10 cellular contexts compared by ENCODE assay signal in the genomic region with DNA sequence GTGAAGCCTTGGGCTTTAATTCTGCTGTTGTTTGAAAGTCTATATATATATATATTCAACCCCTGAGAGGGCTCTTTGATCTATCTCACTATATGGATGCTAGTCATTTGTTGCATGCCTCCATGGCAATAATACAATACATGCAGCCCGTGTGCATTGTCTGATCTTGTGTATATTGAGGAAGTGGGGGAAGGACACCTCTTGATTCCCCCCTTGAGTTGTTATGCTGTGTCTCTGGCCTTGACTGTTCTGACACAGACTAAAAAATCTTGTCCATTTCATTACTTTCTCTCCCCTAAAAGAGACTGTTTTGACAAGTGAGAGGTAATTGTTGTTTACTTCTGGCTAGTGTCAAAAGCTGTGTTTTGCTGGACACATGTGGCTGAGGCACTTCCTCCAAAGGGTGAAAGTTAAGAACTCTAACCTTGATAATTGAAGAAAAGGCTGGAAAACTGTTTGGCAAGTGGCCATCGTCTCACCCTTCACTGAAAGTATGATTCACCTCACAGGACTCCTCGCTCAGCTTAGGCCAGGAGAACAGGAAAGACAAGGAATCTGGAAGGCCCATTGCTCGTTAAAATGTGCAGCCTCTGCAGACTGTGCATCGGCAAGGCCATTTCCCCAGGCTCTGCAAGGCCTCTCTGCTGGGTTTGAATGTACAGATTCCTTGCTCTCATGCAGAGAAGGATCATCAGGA.
DNase-seq lines count a peak whose midpoint lies in the region; ATAC-seq and TF ChIP-seq lines count a peak whose summit lies in the region.
"Had no signal": no experiment of that assay in that cellular context is flagged by ENCODE, and none has a peak within 500 bp of the region (broad histone marks: within the 10 kb centered on the region; RNA-seq: fewer than 3 reads in every experiment).

No MANE protein-coding gene starts in this region.

- peak; percentile 93 for ATAC-seq in IMR-90 (ENCODE audit: low read depth)
- no peak for ATAC-seq in HG02840 (IDR thresholded peaks at IDR 0.05; ENCODE audit: low FRiP score, unreplicated experiment)

- H3K56ac ChIP-seq in IMR-90 (ENCODE audit: extremely low read depth, insufficient read depth, low read length) = no peak overlapping the region

- H3K23ac ChIP-seq in IMR-90 (ENCODE audit: low read depth, low read length) (0 out of 2 replicates have a peak overlapping the region, but pooled peaks have one; percentile 13), mesenchymal stem cell (ENCODE audit: low read length in 2 of 2) (no peak overlapping the region)

- peak overlapping the region; percentile 1; the same call in 1 of the 2 replicates for H4K5ac ChIP-seq in IMR-90 (ENCODE audit: low read depth, low read length)

- H3K36me3 ChIP-seq in IMR-90 (ENCODE audit: control insufficient read depth, insufficient read depth, low read length) (no peaks in the 10 kb centered on the region), mesenchymal stem cell (ENCODE audit: control insufficient read depth in 1 of 2, insufficient read depth in 2 of 2, low read depth in 1 of 2, low read length in 2 of 2) (no peaks in the 10 kb centered on the region)
- H3K36me3 ChIP-seq: BLaER1 treated with 17β-estradiol and CSF1 and Interleukin-3, amounts not matched to agents 10 nM and 100 nM had no signal

- H2BK120ac ChIP-seq in IMR-90 (ENCODE audit: low read depth, low read length) (peak overlapping the region; percentile 73), mesenchymal stem cell (ENCODE audit: low read depth, low read length) (no peak overlapping the region)

- H4K20me1 ChIP-seq in IMR-90 (ENCODE audit: insufficient read depth, low read length) = no peaks in the 10 kb centered on the region
- H4K20me1 ChIP-seq: BLaER1 treated with 17β-estradiol and CSF1 and Interleukin-3, amounts not matched to agents 10 nM and 100 nM had no signal

- H2BK12ac ChIP-seq in mesenchymal stem cell (ENCODE audit: low read length in 2 of 2) = no peak overlapping the region

- H3K4me2 ChIP-seq in IMR-90 (ENCODE audit: low read depth, low read length) = no peak overlapping the region
- H3K4me2 ChIP-seq in mesenchymal stem cell (ENCODE audit: low read length, poor library complexity, severe bottlenecking) = no peak overlapping the region
- H3K4me2 ChIP-seq: BLaER1 treated with 17β-estradiol and CSF1 and Interleukin-3, amounts not matched to agents 10 nM and 100 nM had no signal

- peak overlapping the region; percentile 75; the same call in 1 of the 3 replicates for H2BK15ac ChIP-seq in IMR-90 (ENCODE audit: low read depth, low read length)
- no peak overlapping the region for H2BK15ac ChIP-seq in mesenchymal stem cell (ENCODE audit: low read depth, poor library complexity, severe bottlenecking)

- dilution Hi-C loops in IMR-90 (cut with HindIII; ENCODE audit: low sequenced_read_pairs, unreplicated experiment) = no loop called here

- POLR2A ChIA-PET in IMR-90 (lab: Charles Lee; ENCODE audit: unreplicated experiment) = no interaction called here

- peak overlapping the region; percentile 10; the same call in 1 of the 2 replicates for H3K18ac ChIP-seq in IMR-90 (ENCODE audit: low read depth, low read length)
- no peak overlapping the region for H3K18ac ChIP-seq in mesenchymal stem cell (ENCODE audit: low read depth in 1 of 2, low read length in 2 of 2)

- TF ChIP-seq CTCF in IMR-90 (conservative IDR thresholded peaks at IDR 0.05; ENCODE audit: low read depth, low read length) (no peak), cardiac fibroblast (IDR thresholded peaks at IDR 0.05; ENCODE audit: low read depth, low read length) (no peak)

- WGBS in IMR-90 (ENCODE audit: extremely low coverage in 2 of 2, insufficient read length in 1 of 2), 2 experiments = no CpG with 5 or more reads among the region's 5 CpGs
- WGBS in mesenchymal stem cell = 0% methylated on average over 4 of the region's 5 CpGs

- no TSS peak for BruUV-seq in IMR-90 (replicated peaks; lab: Mats Ljungman, UMichigan)

- peak overlapping the region; percentile 74 for H2BK20ac ChIP-seq in IMR-90 (ENCODE audit: low read depth, low read length)

- H3K9ac ChIP-seq in IMR-90 (ENCODE audit: low read depth, low read length) = no peak overlapping the region
- no peak overlapping the region for H3K9ac ChIP-seq in mesenchymal stem cell (ENCODE audit: low read length)
- H3K9ac ChIP-seq: BLaER1 treated with 17β-estradiol and CSF1 and Interleukin-3, amounts not matched to agents 10 nM and 100 nM had no signal

- intact Hi-C loops in IMR-90 (cut with micrococcal nuclease) = no loop called here

- H3K27me3 ChIP-seq in IMR-90 (ENCODE audit: control insufficient read depth, insufficient read depth, low read length) (no peaks in the 10 kb centered on the region), mesenchymal stem cell (ENCODE audit: control insufficient read depth in 1 of 2, insufficient read depth in 1 of 2, low read length in 2 of 2) (no peaks in the 10 kb centered on the region)
- H3K27me3 ChIP-seq: BLaER1 treated with 17β-estradiol and CSF1 and Interleukin-3, amounts not matched to agents 10 nM and 100 nM had no signal

- H2AK5ac ChIP-seq in IMR-90 (ENCODE audit: low read depth, low read length) = peak overlapping the region; percentile 73; the same call in 1 of the 2 replicates
- H2AK5ac ChIP-seq in mesenchymal stem cell (ENCODE audit: low read length, severe bottlenecking) = peak overlapping the region; percentile 3

- H4K91ac ChIP-seq in IMR-90 (ENCODE audit: insufficient read depth, low read depth, low read length) (no peak overlapping the region), mesenchymal stem cell (ENCODE audit: low read length) (no peak overlapping the region)

- no peak for TF ChIP-seq RAD21 in IMR-90 (IDR thresholded peaks at IDR 0.05; ENCODE audit: low read length)

- H2AFZ ChIP-seq in IMR-90 (replicated peaks; ENCODE audit: low read length, poor library complexity) = peak overlapping the region; percentile 10
- H2AFZ ChIP-seq in mesenchymal stem cell (ENCODE audit: low read depth, low read length) = no peak overlapping the region

- CTCF ChIA-PET in IMR-90 (lab: Yijun Ruan, JAX) = no interaction called here

- H3K27ac ChIP-seq in IMR-90 (ENCODE audit: insufficient read depth, low read length) (no peak overlapping the region), mesenchymal stem cell (ENCODE audit: low read length, poor library complexity, severe bottlenecking) (peak overlapping the region; percentile 67)
- H3K27ac ChIP-seq: BLaER1 treated with 17β-estradiol and CSF1 and Interleukin-3, amounts not matched to agents 10 nM and 100 nM had no signal

- in situ Hi-C loops in IMR-90 (cut with MboI; ENCODE audit: low sequenced_read_pairs) = no loop called here

- H2BK5ac ChIP-seq in IMR-90 (ENCODE audit: low read depth, low read length, poor library complexity, severe bottlenecking) (peak overlapping the region; percentile 56), mesenchymal stem cell (ENCODE audit: low read depth, low read length, poor library complexity, severe bottlenecking) (peak overlapping the region; percentile 58)

- H3K9me3 ChIP-seq in IMR-90 (ENCODE audit: control insufficient read depth, insufficient read depth, low read length) (no peaks in the 10 kb centered on the region), mesenchymal stem cell (ENCODE audit: control insufficient read depth, low read length) (no peaks in the 10 kb centered on the region)
- H3K9me3 ChIP-seq: BLaER1 treated with 17β-estradiol and CSF1 and Interleukin-3, amounts not matched to agents 10 nM and 100 nM had no signal

- H3K4me1 ChIP-seq in IMR-90 (ENCODE audit: control insufficient read depth, insufficient read depth, low read length) (peaks cover 6% of the 10 kb centered on the region; the same call in 1 of the 2 replicates), mesenchymal stem cell (ENCODE audit: control insufficient read depth, insufficient read depth, low read depth, low read length) (no peaks in the 10 kb centered on the region)
- H3K4me1 ChIP-seq: BLaER1 treated with 17β-estradiol and CSF1 and Interleukin-3, amounts not matched to agents 10 nM and 100 nM had no signal

- H3K4me3 ChIP-seq in IMR-90 (ENCODE audit: insufficient read depth, low read depth, low read length) (no peak overlapping the region), cardiac fibroblast (replicated peaks in 1 of 2; ENCODE audit: low read depth in 2 of 2, low read length in 2 of 2) (no peak overlapping the region), mesenchymal stem cell (ENCODE audit: insufficient read depth in 1 of 2, low read depth in 1 of 2, low read length in 2 of 2) (no peak overlapping the region)
- H3K4me3 ChIP-seq: BLaER1 treated with 17β-estradiol and CSF1 and Interleukin-3, amounts not matched to agents 10 nM and 100 nM had no signal

- no peak overlapping the region for H2AK9ac ChIP-seq in IMR-90 (replicated peaks; ENCODE audit: low read depth, low read length, poor library complexity)

- H3K4ac ChIP-seq in IMR-90 (ENCODE audit: low read depth, low read length) (peak overlapping the region; percentile 74; the same call in 1 of the 2 replicates), mesenchymal stem cell (ENCODE audit: low read depth in 1 of 2, low read length in 2 of 2) (no peak overlapping the region)

- H3K79me1 ChIP-seq in IMR-90 (ENCODE audit: low read depth in 1 of 2, low read length in 2 of 2) (no peaks in the 10 kb centered on the region), mesenchymal stem cell (replicated peaks; ENCODE audit: low read length, poor library complexity, severe bottlenecking) (no peaks in the 10 kb centered on the region)

- TF ChIP-seq POLR2A in IMR-90 (IDR thresholded peaks at IDR 0.05; ENCODE audit: low read depth, low read length) = no peak

- peak; percentile 53 for DNase-seq in AG08395 (ENCODE audit: low spot score)
- DNase-seq in IMR-90 = peak; percentile 83
- peak; percentile 78 for DNase-seq in cardiac fibroblast (ENCODE audit: low read depth in 2 of 2)
- DNase-seq in mesenchymal stem cell = peak; percentile 83
- no peak for DNase-seq in midbrain (lab: John Stamatoyannopoulos, UW)
- no peak for DNase-seq in stimulated activated CD4-positive, alpha-beta T cell treated with anti-CD3 and anti-CD28 coated beads, Interleukin-1b, Interleukin-23, amount 100 ng/mL, for 48 hours
- no peak for DNase-seq in COR-L47 (lab: John Stamatoyannopoulos, UW)
- DNase-seq: activated effector memory CD4-positive, alpha-beta T cell treated with Interleukin-2 at 50 U/mL for 16 hours had no signal

- H4K8ac ChIP-seq in IMR-90 (ENCODE audit: low read depth in 2 of 2, low read length in 2 of 2) (peak overlapping the region in 1 of 2 experiments; percentile 24; a peak in 1 of 4 replicates), mesenchymal stem cell (ENCODE audit: low read length) (no peak overlapping the region)

- H3K9me1 ChIP-seq in IMR-90 (ENCODE audit: insufficient read depth, low read length) = no peaks in the 10 kb centered on the region

- H3K14ac ChIP-seq in IMR-90 (replicated peaks; ENCODE audit: low read depth, low read length) = peak overlapping the region; percentile 53; the same call in 1 of the 2 replicates
- no peak overlapping the region for H3K14ac ChIP-seq in mesenchymal stem cell (ENCODE audit: low read length in 2 of 2)

TF ChIP-seq in IMR-90, 13 proteins besides CTCF, POLR2A, EP300 and RAD21:
- TF ChIP-seq BHLHE40 (IDR thresholded peaks at IDR 0.05; ENCODE audit: low read depth, low read length) (peak; percentile 24; the same call in 1 of the 2 replicates), CEBPB (IDR thresholded peaks at IDR 0.05; ENCODE audit: low read depth, low read length) (no peak)
TF ChIP-seq in IMR-90: peak in this region for 1.

Comparison
In these comparisons a context has a peak if more than half of its experiments do, and no peak if none do; other contexts are left out.
1. DNase-seq: peak in AG08395 (single experiment), IMR-90 (single experiment), cardiac fibroblast (2 of 2) and mesenchymal stem cell (single experiment); none in midbrain (single experiment), stimulated activated CD4-positive, alpha-beta T cell treated with anti-CD3 and anti-CD28 coated beads, Interleukin-1b, Interleukin-23, amount 100 ng/mL, for 48 hours (single experiment) and COR-L47 (single experiment).